In the genomic region with DNA sequence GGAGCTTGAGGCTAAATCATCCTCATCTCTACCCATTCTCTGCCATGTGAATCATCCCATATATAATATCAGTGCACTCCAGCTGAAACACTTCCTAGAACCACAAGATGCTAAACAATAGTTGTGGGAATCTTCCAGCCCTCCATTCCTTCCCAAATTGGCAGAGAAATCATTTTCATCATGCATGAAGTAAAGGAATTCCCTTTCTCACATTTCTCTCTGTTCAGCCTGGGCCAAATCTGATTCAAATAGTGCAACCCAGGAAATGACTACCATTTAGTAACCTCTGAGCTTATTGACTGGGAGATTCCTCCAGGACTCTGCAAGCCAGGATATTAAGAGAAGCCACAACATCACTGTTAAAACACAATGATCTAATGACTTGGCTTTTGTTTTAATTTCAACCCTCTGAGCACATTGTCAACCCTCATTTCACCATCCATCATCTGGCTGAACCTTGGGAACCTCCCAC, we compare ENCODE assay signal across 13 cellular contexts.
DNase-seq lines count a peak whose midpoint lies in the region; ATAC-seq and TF ChIP-seq lines count a peak whose summit lies in the region.
"Had no signal": no experiment of that assay in that cellular context is flagged by ENCODE, and none has a peak within 500 bp of the region (broad histone marks: within the 10 kb centered on the region; RNA-seq: fewer than 3 reads in every experiment).

No MANE protein-coding gene starts in this region.

- no peaks in the 10 kb centered on the region for H3K4me1 ChIP-seq in BE2C

- H3K36me3 Mint-ChIP-seq in activated naive CD8-positive, alpha-beta T cell = peaks cover 13% of the 10 kb centered on the region
- H3K36me3 Mint-ChIP-seq in activated naive CD8-positive, alpha-beta T cell treated with anti-CD3 and anti-CD28 coated beads, Interleukin-2, amount 50 U/mL, for 24 hours (ENCODE audit: low read depth) = peaks cover 15% of the 10 kb centered on the region
- peaks cover 18% of the 10 kb centered on the region for H3K36me3 Mint-ChIP-seq in activated T-helper 1 cell treated with anti-CD3 and anti-CD28 coated beads, Interleukin-12 subunit alpha, Interleukin-12 subunit beta, Interleukin-2, Interleukin-4 antibody, amounts not matched to agents 30 ng/mL and 10 ng/mL and 1 ng/mL, durations not matched to agents 14 hours and 24 hours and 36 hours (ENCODE audit: low read depth)
- H3K36me3 Mint-ChIP-seq in stimulated activated effector memory CD8-positive, alpha-beta T cell treated with anti-CD3 and anti-CD28 coated beads, Interleukin-12 subunit alpha, Interleukin-12 subunit beta, amount 100 ng/mL, for 72 hours = peaks cover 17% of the 10 kb centered on the region

- no peak for TF ChIP-seq CTCF in BE2C (IDR thresholded peaks at IDR 0.05; ENCODE audit: low read depth, low read length)

- peaks cover 10% of the 10 kb centered on the region for H3K4me1 Mint-ChIP-seq in activated naive CD8-positive, alpha-beta T cell (ENCODE audit: low read depth)
- peaks cover 17% of the 10 kb centered on the region for H3K4me1 Mint-ChIP-seq in activated naive CD8-positive, alpha-beta T cell treated with anti-CD3 and anti-CD28 coated beads, Interleukin-2, amount 50 U/mL, for 24 hours
- H3K4me1 Mint-ChIP-seq in activated T-helper 1 cell treated with anti-CD3 and anti-CD28 coated beads, Interleukin-12 subunit alpha, Interleukin-12 subunit beta, Interleukin-2, Interleukin-4 antibody, amounts not matched to agents 30 ng/mL and 10 ng/mL and 1 ng/mL, durations not matched to agents 14 hours and 24 hours and 36 hours (ENCODE audit: low read depth) = peaks cover 21% of the 10 kb centered on the region
- H3K4me1 Mint-ChIP-seq in stimulated activated effector memory CD8-positive, alpha-beta T cell treated with anti-CD3 and anti-CD28 coated beads, Interleukin-12 subunit alpha, Interleukin-12 subunit beta, amount 100 ng/mL, for 72 hours = peaks cover 20% of the 10 kb centered on the region

- peak overlapping the region; percentile 58 for H3K27ac Mint-ChIP-seq in activated naive CD8-positive, alpha-beta T cell
- no peak overlapping the region for H3K27ac Mint-ChIP-seq in activated naive CD8-positive, alpha-beta T cell treated with anti-CD3 and anti-CD28 coated beads, Interleukin-2, amount 50 U/mL, for 24 hours
- H3K27ac Mint-ChIP-seq in activated T-helper 1 cell treated with anti-CD3 and anti-CD28 coated beads, Interleukin-12 subunit alpha, Interleukin-12 subunit beta, Interleukin-2, Interleukin-4 antibody, amounts not matched to agents 30 ng/mL and 10 ng/mL and 1 ng/mL, durations not matched to agents 14 hours and 24 hours and 36 hours = peak overlapping the region; percentile 32
- H3K27ac Mint-ChIP-seq in stimulated activated effector memory CD8-positive, alpha-beta T cell treated with anti-CD3 and anti-CD28 coated beads, Interleukin-12 subunit alpha, Interleukin-12 subunit beta, amount 100 ng/mL, for 72 hours = peak overlapping the region; percentile 33

- H3K9me3 ChIP-seq in BE2C = no peaks in the 10 kb centered on the region

- no peaks in the 10 kb centered on the region for H3K27me3 Mint-ChIP-seq in activated naive CD8-positive, alpha-beta T cell
- H3K27me3 Mint-ChIP-seq in activated naive CD8-positive, alpha-beta T cell treated with anti-CD3 and anti-CD28 coated beads, Interleukin-2, amount 50 U/mL, for 24 hours = no peaks in the 10 kb centered on the region
- no peaks in the 10 kb centered on the region for H3K27me3 Mint-ChIP-seq in activated T-helper 1 cell treated with anti-CD3 and anti-CD28 coated beads, Interleukin-12 subunit alpha, Interleukin-12 subunit beta, Interleukin-2, Interleukin-4 antibody, amounts not matched to agents 30 ng/mL and 10 ng/mL and 1 ng/mL, durations not matched to agents 14 hours and 24 hours and 36 hours (ENCODE audit: insufficient read depth)

- no peaks in the 10 kb centered on the region for H3K9me3 Mint-ChIP-seq in activated naive CD8-positive, alpha-beta T cell (ENCODE audit: low read depth)
- H3K9me3 Mint-ChIP-seq in activated naive CD8-positive, alpha-beta T cell treated with anti-CD3 and anti-CD28 coated beads, Interleukin-2, amount 50 U/mL, for 24 hours = peaks cover 3% of the 10 kb centered on the region
- peaks cover 6% of the 10 kb centered on the region for H3K9me3 Mint-ChIP-seq in activated T-helper 1 cell treated with anti-CD3 and anti-CD28 coated beads, Interleukin-12 subunit alpha, Interleukin-12 subunit beta, Interleukin-2, Interleukin-4 antibody, amounts not matched to agents 30 ng/mL and 10 ng/mL and 1 ng/mL, durations not matched to agents 14 hours and 24 hours and 36 hours
- H3K9me3 Mint-ChIP-seq in stimulated activated effector memory CD8-positive, alpha-beta T cell treated with anti-CD3 and anti-CD28 coated beads, Interleukin-12 subunit alpha, Interleukin-12 subunit beta, amount 100 ng/mL, for 72 hours = no peaks in the 10 kb centered on the region

- intact Hi-C loops in activated T-helper 1 cell treated with anti-CD3 and anti-CD28 coated beads, Interleukin-12 subunit alpha, Interleukin-12 subunit beta, Interleukin-2, Interleukin-4 antibody, amounts not matched to agents 30 ng/mL and 10 ng/mL and 1 ng/mL, durations not matched to agents 14 hours and 24 hours and 36 hours (cut with micrococcal nuclease) = no loop called here

- no peak overlapping the region for H3K4me3 ChIP-seq in BE2C (ENCODE audit: low read depth, low read length)
- H3K4me3 ChIP-seq: dorsolateral prefrontal cortex had no signal

- H3K4me3 Mint-ChIP-seq in activated naive CD8-positive, alpha-beta T cell = no peak overlapping the region
- no peak overlapping the region for H3K4me3 Mint-ChIP-seq in activated naive CD8-positive, alpha-beta T cell treated with anti-CD3 and anti-CD28 coated beads, Interleukin-2, amount 50 U/mL, for 24 hours
- no peak overlapping the region for H3K4me3 Mint-ChIP-seq in activated T-helper 1 cell treated with anti-CD3 and anti-CD28 coated beads, Interleukin-12 subunit alpha, Interleukin-12 subunit beta, Interleukin-2, Interleukin-4 antibody, amounts not matched to agents 30 ng/mL and 10 ng/mL and 1 ng/mL, durations not matched to agents 14 hours and 24 hours and 36 hours
- H3K4me3 Mint-ChIP-seq in stimulated activated effector memory CD8-positive, alpha-beta T cell treated with anti-CD3 and anti-CD28 coated beads, Interleukin-12 subunit alpha, Interleukin-12 subunit beta, amount 100 ng/mL, for 72 hours = no peak overlapping the region

- peaks cover 15% of the 10 kb centered on the region for H3K36me3 ChIP-seq in BE2C

- no peak for ATAC-seq in activated naive CD8-positive, alpha-beta T cell treated with anti-CD3 and anti-CD28 coated beads, Interleukin-2, amount 50 U/mL, for 24 hours
- ATAC-seq in stimulated activated effector memory CD8-positive, alpha-beta T cell treated with anti-CD3 and anti-CD28 coated beads, Interleukin-12 subunit alpha, Interleukin-12 subunit beta, amount 100 ng/mL, for 72 hours = peak; percentile 51
- no peak for ATAC-seq in GM21423 (IDR thresholded peaks at IDR 0.05; ENCODE audit: unreplicated experiment)

- H3K27me3 ChIP-seq in BE2C = no peaks in the 10 kb centered on the region
- H3K27me3 ChIP-seq: dorsolateral prefrontal cortex had no signal

- no peak for DNase-seq in activated naive CD8-positive, alpha-beta T cell treated with anti-CD3 and anti-CD28 coated beads, Interleukin-2, amount 50 U/mL, for 24 hours
- DNase-seq in activated T-helper 1 cell treated with anti-CD3 and anti-CD28 coated beads, Interleukin-12 subunit alpha, Interleukin-12 subunit beta, Interleukin-2, Interleukin-4 antibody, amounts not matched to agents 30 ng/mL and 10 ng/mL and 1 ng/mL, durations not matched to agents 14 hours and 24 hours and 36 hours (ENCODE audit: low spot score) = no peak
- DNase-seq in foreskin melanocyte = peak; percentile 5
- no peak for DNase-seq in stimulated activated effector memory CD8-positive, alpha-beta T cell treated with anti-CD3 and anti-CD28 coated beads, Interleukin-12 subunit alpha, Interleukin-12 subunit beta, amount 100 ng/mL, for 72 hours (ENCODE audit: low spot score in 2 of 2)
- no peak for DNase-seq in D341Med (ENCODE audit: low spot score)
- no peak for DNase-seq in BE2C
- DNase-seq: activated T-cell treated with anti-CD3 and anti-CD28 coated beads, Interleukin-2, amount 50 U/mL, for 1 hour; dorsolateral prefrontal cortex; NCI-H1436; T-helper 9 cell; trophoblast cell had no signal
